8 cellular contexts compared by ENCODE assay signal in the genomic region with DNA sequence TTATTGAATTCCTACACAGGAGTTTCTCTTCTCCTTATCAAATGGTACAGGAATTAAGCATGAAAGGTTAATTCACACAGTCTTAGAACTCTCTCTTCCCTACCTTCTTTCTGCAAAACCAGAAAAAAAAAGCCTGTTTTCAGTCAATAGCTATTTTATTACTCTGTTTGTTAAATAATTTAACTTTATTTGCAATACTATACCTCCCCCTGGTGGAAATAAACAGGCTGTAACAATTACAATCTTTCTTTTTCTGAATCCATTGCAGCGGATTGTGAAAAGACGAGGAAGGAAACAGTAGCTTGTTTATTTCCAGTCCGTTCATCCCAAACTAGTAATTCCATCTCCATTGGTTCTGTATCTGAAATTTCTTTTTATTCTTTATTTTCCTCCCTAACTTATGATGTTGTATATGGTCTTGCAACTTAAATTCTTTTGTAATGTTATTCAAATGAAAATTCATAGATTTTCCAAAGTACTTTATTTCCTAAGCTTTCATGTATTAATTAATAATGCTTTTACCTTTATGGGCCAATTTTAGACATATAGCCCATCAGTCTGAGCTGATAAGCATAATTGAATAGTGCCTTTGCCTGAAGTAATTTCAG.
A peak's percentile ranks its signal among the peaks of the same experiment; 100 is the strongest.
DNase-seq lines count a peak whose midpoint lies in the region; ATAC-seq and TF ChIP-seq lines count a peak whose summit lies in the region.

No MANE protein-coding gene starts in this region.

- H3K56ac ChIP-seq in mesendoderm (ENCODE audit: low read length) = no peak overlapping the region

- in situ Hi-C loops in mammary epithelial cell (cut with MboI; ENCODE audit: low sequenced_read_pairs in 2 of 2) = loop anchor here in 1 of 2 donors (25.0 kb wide), 1 partner anchor 1130 kb away; no protein-coding TSS in a partner anchor

- no peaks in the 10 kb centered on the region for H3K4me1 ChIP-seq in right atrium auricular region
- H3K4me1 ChIP-seq in mammary epithelial cell (ENCODE audit: insufficient read depth, low read length) = no peaks in the 10 kb centered on the region
- no peaks in the 10 kb centered on the region for H3K4me1 ChIP-seq in mesendoderm (ENCODE audit: control insufficient read depth, low read depth, low read length)

- BruUV-seq in mammary epithelial cell (replicated peaks; lab: Mats Ljungman, UMichigan) = no TSS peak

- H3K4ac ChIP-seq in mesendoderm (ENCODE audit: low read depth, low read length) = no peak overlapping the region

- H4K20me1 ChIP-seq in mammary epithelial cell (ENCODE audit: insufficient read depth, low read length) = no peaks in the 10 kb centered on the region

- H3K27ac ChIP-seq in right atrium auricular region = no peak overlapping the region
- no peak overlapping the region for H3K27ac ChIP-seq in mammary epithelial cell (ENCODE audit: insufficient read depth, low read depth, low read length)
- H3K27ac ChIP-seq in mesendoderm (ENCODE audit: low read depth, low read length) = no peak overlapping the region

- H3K9me3 ChIP-seq in right atrium auricular region (peaks cover 0 to 11% of the 10 kb centered on the region in 2 donors), mammary epithelial cell (replicated peaks; ENCODE audit: insufficient read depth, low read length) (no peaks in the 10 kb centered on the region)

- no peaks in the 10 kb centered on the region for H3K79me1 ChIP-seq in mesendoderm (ENCODE audit: low read length)

- CTCF ChIA-PET in mammary epithelial cell (lab: Charles Lee; ENCODE audit: low non-redundant PET) = interaction anchor here (0.6 to 1.0 kb wide), 8 partner anchors 9 to 849 kb away, joined by 3 to 7 read pairs (median 3); no protein-coding TSS in a partner anchor

- no peak overlapping the region for H4K8ac ChIP-seq in mesendoderm (ENCODE audit: low read depth, low read length)

- TF ChIP-seq CTCF in right atrium auricular region (IDR thresholded peaks at IDR 0.05) (peak; percentile 68 to 82), mammary epithelial cell (conservative IDR thresholded peaks at IDR 0.05 in 1 of 2, IDR thresholded peaks at IDR 0.05 in 1 of 2; ENCODE audit: extremely low read depth in 1 of 2, insufficient read depth in 1 of 2, low read depth in 1 of 2, low read length in 2 of 2) (peak; percentile 58 to 66)

- no peak overlapping the region for H3K18ac ChIP-seq in mesendoderm (ENCODE audit: low read length)

- H3K79me2 ChIP-seq in mammary epithelial cell (ENCODE audit: insufficient read depth, low read length) = no peaks in the 10 kb centered on the region
- H3K79me2 ChIP-seq in mesendoderm (ENCODE audit: control insufficient read depth, insufficient read depth, low read length) = no peaks in the 10 kb centered on the region

- H3K36me3 ChIP-seq in right atrium auricular region = no peaks in the 10 kb centered on the region
- no peaks in the 10 kb centered on the region for H3K36me3 ChIP-seq in mammary epithelial cell (ENCODE audit: insufficient read depth, low read length)
- H3K36me3 ChIP-seq in mesendoderm (ENCODE audit: control insufficient read depth, insufficient read depth, low read length) = no peaks in the 10 kb centered on the region

- H3K4me3 ChIP-seq in right atrium auricular region (no peak overlapping the region), mammary epithelial cell (replicated peaks in 1 of 3; ENCODE audit: insufficient read depth in 1 of 3, low read depth in 2 of 3, low read length in 3 of 3) (no peak overlapping the region), mesendoderm (ENCODE audit: low read length) (no peak overlapping the region)

- no peak overlapping the region for H2BK15ac ChIP-seq in mesendoderm (replicated peaks; ENCODE audit: low read depth)

- H3K4me2 ChIP-seq in mammary epithelial cell (ENCODE audit: insufficient read depth, low read depth, low read length) = no peak overlapping the region
- H3K4me2 ChIP-seq in mesendoderm (ENCODE audit: low read length) = no peak overlapping the region

- H2AK5ac ChIP-seq in mesendoderm (ENCODE audit: low read length) = no peak overlapping the region

- intact Hi-C loops in Right ventricle myocardium superior (cut with DNase I) = loop anchor here (2.0 kb wide), 1 partner anchor 568 kb away; no protein-coding TSS in a partner anchor
- intact Hi-C loops in mammary epithelial cell (cut with micrococcal nuclease) = loop anchor here (1.0 to 10.0 kb wide), 3 partner anchors 567 to 1140 kb away; no protein-coding TSS in a partner anchor

- H2BK120ac ChIP-seq in mesendoderm (ENCODE audit: low read depth, low read length) = no peak overlapping the region

- ATAC-seq in Right ventricle myocardium superior (ENCODE audit: poor library complexity) = no peak
- no peak for ATAC-seq in GM21381 (IDR thresholded peaks at IDR 0.05; ENCODE audit: unreplicated experiment)
- ATAC-seq in GM21447 (IDR thresholded peaks at IDR 0.05; ENCODE audit: unreplicated experiment) = no peak

- H3K9ac ChIP-seq in mammary epithelial cell (ENCODE audit: insufficient read depth, low read length) (no peak overlapping the region), mesendoderm (ENCODE audit: low read length) (no peak overlapping the region)

- no peak overlapping the region for H3K23ac ChIP-seq in mesendoderm (ENCODE audit: low read length)

- dilution Hi-C loops in mammary epithelial cell (cut with HindIII; ENCODE audit: low sequenced_read_pairs) = loop anchor here (5.0 to 25.0 kb wide), 2 partner anchors 565 to 1155 kb away; no protein-coding TSS in a partner anchor

- no peak overlapping the region for H2BK5ac ChIP-seq in mesendoderm (ENCODE audit: low read length)

- H3K27me3 ChIP-seq in right atrium auricular region = no peaks in the 10 kb centered on the region
- H3K27me3 ChIP-seq in mammary epithelial cell (ENCODE audit: insufficient read depth, low read length) = no peaks in the 10 kb centered on the region
- no peaks in the 10 kb centered on the region for H3K27me3 ChIP-seq in mesendoderm (ENCODE audit: insufficient read depth, low read length, poor library complexity)

- no peak overlapping the region for H2AFZ ChIP-seq in mammary epithelial cell (ENCODE audit: low read depth, low read length)

- H4K5ac ChIP-seq in mesendoderm (ENCODE audit: low read length) = no peak overlapping the region

- DNase-seq in right atrium auricular region (ENCODE audit: low spot score) = no peak
- no peak for DNase-seq in Right ventricle myocardium superior
- peak; percentile 79 for DNase-seq in NCI-H2227 (lab: John Stamatoyannopoulos, UW; ENCODE audit: unreplicated experiment)
- DNase-seq in mammary epithelial cell = peak; percentile 24
- DNase-seq in mesendoderm = peak; percentile 45
- DNase-seq in NCI-H226 = no peak

- WGBS in mammary epithelial cell (ENCODE audit: low coverage, missing lambda C conversion rate) = 2% methylated on average over 3 of the region's 3 CpGs
- WGBS in mesendoderm (ENCODE audit: extremely low coverage, insufficient coverage, low lambda C conversion rate) = no CpG with 5 or more reads among the region's 3 CpGs

Comparison
In these comparisons a context has a peak if more than half of its experiments do, and no peak if none do; other contexts are left out.
1. DNase-seq: peak in NCI-H2227 (single experiment), mammary epithelial cell (single experiment) and mesendoderm (single experiment); none in right atrium auricular region (single experiment), Right ventricle myocardium superior (single experiment) and NCI-H226 (single experiment).